ENCODE assay signal across 13 cellular contexts in genomic region chr7:115678049-115678982, GRCh38.
DNase-seq lines count a peak whose midpoint lies in the region; ATAC-seq and TF ChIP-seq lines count a peak whose summit lies in the region.
"Had no signal": no experiment of that assay in that cellular context is flagged by ENCODE, and none has a peak within 500 bp of the region (broad histone marks: within the 10 kb centered on the region; RNA-seq: fewer than 3 reads in every experiment).

No MANE protein-coding gene starts in this region.

- H3K18ac ChIP-seq in mesenchymal stem cell (ENCODE audit: low read depth in 1 of 2, low read length in 2 of 2): no peak overlapping the region

- H3K23ac ChIP-seq in mesenchymal stem cell (ENCODE audit: low read length in 2 of 2): no peak overlapping the region

- no peak for TF ChIP-seq CTCF in AG09309 (IDR thresholded peaks at IDR 0.05; ENCODE audit: control insufficient read depth, insufficient read depth, low read depth, low read length, missing control alignments)

- no peak overlapping the region for H3K4me2 ChIP-seq in mesenchymal stem cell (ENCODE audit: low read length, poor library complexity, severe bottlenecking)

- H2AFZ ChIP-seq in mesenchymal stem cell (ENCODE audit: low read depth, low read length): no peak overlapping the region

- H3K79me1 ChIP-seq in mesenchymal stem cell (replicated peaks; ENCODE audit: low read length, poor library complexity, severe bottlenecking): no peaks in the 10 kb centered on the region

- no peak overlapping the region for H3K27ac ChIP-seq in mesenchymal stem cell (ENCODE audit: low read length, poor library complexity, severe bottlenecking)
- H3K27ac ChIP-seq: epithelial cell of prostate had no signal

- no peak overlapping the region for H4K8ac ChIP-seq in mesenchymal stem cell (ENCODE audit: low read length)

- peak overlapping the region; percentile 58 for H3K9ac ChIP-seq in mesenchymal stem cell (ENCODE audit: low read length)

- WGBS in mesenchymal stem cell: 76% methylated on average over 12 of the region's 12 CpGs

- no peak overlapping the region for H4K91ac ChIP-seq in mesenchymal stem cell (ENCODE audit: low read length)

- H2BK12ac ChIP-seq in mesenchymal stem cell (ENCODE audit: low read length in 2 of 2): no peak overlapping the region

- H3K9me3 ChIP-seq in mesenchymal stem cell (ENCODE audit: control insufficient read depth, low read length): no peaks in the 10 kb centered on the region

- H3K4me3 ChIP-seq in AG09309 (ENCODE audit: control insufficient read depth, low read depth, low read length) (no peak overlapping the region), mesenchymal stem cell (ENCODE audit: insufficient read depth in 1 of 2, low read depth in 1 of 2, low read length in 2 of 2) (peak overlapping the region in 1 of 2 experiments; percentile 53)

- no peak overlapping the region for H2BK5ac ChIP-seq in mesenchymal stem cell (ENCODE audit: low read depth, low read length, poor library complexity, severe bottlenecking)

- H2AK5ac ChIP-seq in mesenchymal stem cell (ENCODE audit: low read length, severe bottlenecking): no peak overlapping the region

- H3K4me1 ChIP-seq in mesenchymal stem cell (ENCODE audit: control insufficient read depth, insufficient read depth, low read depth, low read length): no peaks in the 10 kb centered on the region

- H3K4ac ChIP-seq in mesenchymal stem cell (ENCODE audit: low read depth in 1 of 2, low read length in 2 of 2): no peak overlapping the region

- no peaks in the 10 kb centered on the region for H3K27me3 ChIP-seq in mesenchymal stem cell (ENCODE audit: control insufficient read depth in 1 of 2, insufficient read depth in 1 of 2, low read length in 2 of 2)

- no peak overlapping the region for H2BK120ac ChIP-seq in mesenchymal stem cell (ENCODE audit: low read depth, low read length)

- no peak overlapping the region for H3K14ac ChIP-seq in mesenchymal stem cell (ENCODE audit: low read length in 2 of 2)

- H2BK15ac ChIP-seq in mesenchymal stem cell (ENCODE audit: low read depth, poor library complexity, severe bottlenecking): no peak overlapping the region

- DNase-seq in AG09309 (ENCODE audit: low read depth) (peak; percentile 82), HCEC 1CT (peak; percentile 35), amniotic stem cell (lab: John Stamatoyannopoulos, UW) (peak; percentile 57), mesenchymal stem cell (peak; percentile 24), HK-2 (ENCODE audit: unreplicated experiment) (no peak), NK-92 (lab: John Stamatoyannopoulos, UW; ENCODE audit: unreplicated experiment) (no peak)
- DNase-seq in activated T-cell treated with anti-CD3 and anti-CD28 coated beads, Interleukin-2, amount 50 U/mL, for 1 hour: no peak
- DNase-seq: amygdala, left cardiac atrium, NCI-H2029 treated with DMSO at 0.1 percent for 48 hours, SW 1271 had no signal

- ATAC-seq in HG03378 (IDR thresholded peaks at IDR 0.05; ENCODE audit: unreplicated experiment): no peak
- ATAC-seq: left cardiac atrium had no signal

- H3K36me3 ChIP-seq in mesenchymal stem cell (ENCODE audit: control insufficient read depth in 1 of 2, insufficient read depth in 2 of 2, low read depth in 1 of 2, low read length in 2 of 2): no peaks in the 10 kb centered on the region

Comparison
In these comparisons a context has a peak if more than half of its experiments do, and no peak if none do; other contexts are left out.
1. DNase-seq: peak in AG09309 (single experiment), HCEC 1CT (single experiment), amniotic stem cell (single experiment) and mesenchymal stem cell (single experiment); none in HK-2 (single experiment), NK-92 (single experiment) and activated T-cell treated with anti-CD3 and anti-CD28 coated beads, Interleukin-2, amount 50 U/mL, for 1 hour (single experiment).